1 cellular context compared by ENCODE assay signal in the genomic region with DNA sequence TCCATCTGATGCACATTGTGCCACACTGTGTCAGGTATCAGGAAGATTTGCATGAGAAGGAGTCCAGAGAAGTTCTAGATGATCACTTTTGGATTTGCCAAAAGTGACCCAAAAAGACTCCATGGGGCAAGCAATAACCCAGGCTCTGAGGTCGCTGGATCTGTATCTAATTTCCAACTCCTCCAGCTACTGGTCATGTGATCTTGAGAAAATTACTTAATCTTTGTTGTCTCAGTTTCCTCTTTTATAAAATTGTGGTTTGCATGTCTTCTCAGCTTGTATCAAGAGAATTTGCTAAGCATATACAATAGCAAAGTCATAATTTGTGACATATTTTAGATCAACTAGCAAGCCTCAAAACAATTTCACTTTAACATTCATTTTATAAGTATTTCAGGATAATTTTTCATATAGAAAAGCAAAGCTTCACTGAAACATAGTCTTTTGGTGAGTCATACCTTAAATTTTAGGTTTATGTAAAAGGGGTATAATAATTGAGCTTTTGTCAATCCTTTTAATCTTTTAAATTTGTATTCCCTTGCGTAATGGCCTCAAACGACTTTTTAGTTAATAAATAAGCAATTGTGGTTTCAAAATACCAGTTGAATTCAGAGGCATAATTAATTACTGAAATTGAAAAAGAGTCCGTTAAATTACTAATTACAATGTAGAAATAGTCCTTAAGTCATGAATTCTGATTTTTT.
TF ChIP-seq lines count a peak whose summit lies in the region.

No MANE protein-coding gene starts in this region.

TF ChIP-seq in WTC11, 78 proteins besides CTCF, POLR2A, EP300 and RAD21 (continued from another document):
- TF ChIP-seq, protein P1, sequence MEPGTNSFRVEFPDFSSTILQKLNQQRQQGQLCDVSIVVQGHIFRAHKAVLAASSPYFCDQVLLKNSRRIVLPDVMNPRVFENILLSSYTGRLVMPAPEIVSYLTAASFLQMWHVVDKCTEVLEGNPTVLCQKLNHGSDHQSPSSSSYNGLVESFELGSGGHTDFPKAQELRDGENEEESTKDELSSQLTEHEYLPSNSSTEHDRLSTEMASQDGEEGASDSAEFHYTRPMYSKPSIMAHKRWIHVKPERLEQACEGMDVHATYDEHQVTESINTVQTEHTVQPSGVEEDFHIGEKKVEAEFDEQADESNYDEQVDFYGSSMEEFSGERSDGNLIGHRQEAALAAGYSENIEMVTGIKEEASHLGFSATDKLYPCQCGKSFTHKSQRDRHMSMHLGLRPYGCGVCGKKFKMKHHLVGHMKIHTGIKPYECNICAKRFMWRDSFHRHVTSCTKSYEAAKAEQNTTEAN (CRISPR knock-in tag; IDR thresholded peaks at IDR 0.05), result no peak
- TF ChIP-seq SMAD4 (CRISPR knock-in tag; IDR thresholded peaks at IDR 0.05) (no peak), EMX1 (CRISPR knock-in tag; IDR thresholded peaks at IDR 0.05) (no peak), TEAD1 (CRISPR knock-in tag; IDR thresholded peaks at IDR 0.05) (no peak), IRF2 (CRISPR knock-in tag; IDR thresholded peaks at IDR 0.05; ENCODE audit: borderline replicate concordance, low read depth) (no peak), OVOL2 (CRISPR knock-in tag; IDR thresholded peaks at IDR 0.05; ENCODE audit: borderline replicate concordance) (no peak), HMGA2 (CRISPR knock-in tag; IDR thresholded peaks at IDR 0.05) (no peak)
- TF ChIP-seq, protein P2, sequence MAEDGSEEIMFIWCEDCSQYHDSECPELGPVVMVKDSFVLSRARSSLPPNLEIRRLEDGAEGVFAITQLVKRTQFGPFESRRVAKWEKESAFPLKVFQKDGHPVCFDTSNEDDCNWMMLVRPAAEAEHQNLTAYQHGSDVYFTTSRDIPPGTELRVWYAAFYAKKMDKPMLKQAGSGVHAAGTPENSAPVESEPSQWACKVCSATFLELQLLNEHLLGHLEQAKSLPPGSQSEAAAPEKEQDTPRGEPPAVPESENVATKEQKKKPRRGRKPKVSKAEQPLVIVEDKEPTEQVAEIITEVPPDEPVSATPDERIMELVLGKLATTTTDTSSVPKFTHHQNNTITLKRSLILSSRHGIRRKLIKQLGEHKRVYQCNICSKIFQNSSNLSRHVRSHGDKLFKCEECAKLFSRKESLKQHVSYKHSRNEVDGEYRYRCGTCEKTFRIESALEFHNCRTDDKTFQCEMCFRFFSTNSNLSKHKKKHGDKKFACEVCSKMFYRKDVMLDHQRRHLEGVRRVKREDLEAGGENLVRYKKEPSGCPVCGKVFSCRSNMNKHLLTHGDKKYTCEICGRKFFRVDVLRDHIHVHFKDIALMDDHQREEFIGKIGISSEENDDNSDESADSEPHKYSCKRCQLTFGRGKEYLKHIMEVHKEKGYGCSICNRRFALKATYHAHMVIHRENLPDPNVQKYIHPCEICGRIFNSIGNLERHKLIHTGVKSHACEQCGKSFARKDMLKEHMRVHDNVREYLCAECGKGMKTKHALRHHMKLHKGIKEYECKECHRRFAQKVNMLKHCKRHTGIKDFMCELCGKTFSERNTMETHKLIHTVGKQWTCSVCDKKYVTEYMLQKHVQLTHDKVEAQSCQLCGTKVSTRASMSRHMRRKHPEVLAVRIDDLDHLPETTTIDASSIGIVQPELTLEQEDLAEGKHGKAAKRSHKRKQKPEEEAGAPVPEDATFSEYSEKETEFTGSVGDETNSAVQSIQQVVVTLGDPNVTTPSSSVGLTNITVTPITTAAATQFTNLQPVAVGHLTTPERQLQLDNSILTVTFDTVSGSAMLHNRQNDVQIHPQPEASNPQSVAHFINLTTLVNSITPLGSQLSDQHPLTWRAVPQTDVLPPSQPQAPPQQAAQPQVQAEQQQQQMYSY (CRISPR knock-in tag; IDR thresholded peaks at IDR 0.05), result no peak
